In genomic region chr2:219451626-219452360, GRCh38 we compare ENCODE assay signal across 11 cellular contexts. TPM values are rescaled to one million over a fixed set of nuclear protein-coding genes. Genes with fewer than 3 reads are reported as not detected.
A peak's percentile ranks its signal among the peaks of the same experiment; 100 is the strongest.
DNase-seq lines count a peak whose midpoint lies in the region; ATAC-seq and TF ChIP-seq lines count a peak whose summit lies in the region.
"Had no signal": no experiment of that assay in that cellular context is flagged by ENCODE, and none has a peak within 500 bp of the region (broad histone marks: within the 10 kb centered on the region; RNA-seq: fewer than 3 reads in every experiment).

No MANE protein-coding gene starts in this region.

- H3K27me3 ChIP-seq in CD8-positive, alpha-beta T cell (ENCODE audit: insufficient read depth, low read length), result no peaks in the 10 kb centered on the region
- H3K27me3 ChIP-seq in SK-N-SH (ENCODE audit: insufficient read depth) (no peaks in the 10 kb centered on the region), psoas muscle (ENCODE audit: insufficient read depth in 3 of 3, low read length in 2 of 3) (no peaks in the 10 kb centered on the region)

- H3K36me3 Mint-ChIP-seq in CD8-positive, alpha-beta T cell, result no peaks in the 10 kb centered on the region
- H3K36me3 Mint-ChIP-seq in activated CD4-positive, alpha-beta T cell treated with anti-CD3 and anti-CD28 coated beads, Interleukin-2, amount 10 ng/mL, durations not matched to agents 7 days and 5 days (ENCODE audit: low read depth), result no peaks in the 10 kb centered on the region

- ATAC-seq in CD8-positive, alpha-beta T cell, result peak; percentile 53
- ATAC-seq in psoas muscle (peak; percentile 54 to 73 (median 62)), HG03342 (IDR thresholded peaks at IDR 0.05; ENCODE audit: unreplicated experiment) (no peak)
- ATAC-seq: activated T-cell treated with anti-CD3 and anti-CD28 coated beads, Interleukin-2, amount 50 U/mL, for 72 hours had no signal

- TF ChIP-seq EP300 in SK-N-SH (IDR thresholded peaks at IDR 0.05; ENCODE audit: borderline replicate concordance in 1 of 2, low read depth in 1 of 2, low read length in 1 of 2), result no peak

- intact Hi-C loops in CD8-positive, alpha-beta T cell (cut with DNase I, micrococcal nuclease), result no loop called here
- intact Hi-C loops in cardiac septum (cut with DNase I), result loop anchor here (2.0 kb wide), 2 partner anchors 17 to 47 kb away; partner anchors contain the start of gene SPEG
- intact Hi-C loops in psoas muscle (cut with DNase I), result loop anchor here in 1 of 2 donors (5.0 kb wide), 1 partner anchor 49 kb away; no protein-coding TSS in a partner anchor

- POLR2A ChIA-PET in CD8-positive, alpha-beta T cell (lab: Charles Lee), result no interaction called here
- POLR2A ChIA-PET in SK-N-SH (lab: Yijun Ruan, JAX), result no interaction called here
- POLR2A ChIA-PET in activated CD4-positive, alpha-beta T cell treated with anti-CD3 and anti-CD28 coated beads, Interleukin-2, amount 10 ng/mL, durations not matched to agents 7 days and 5 days (lab: Charles Lee), result no interaction called here

- H3K27ac ChIP-seq in CD8-positive, alpha-beta T cell (ENCODE audit: low read depth, low read length), result no peak overlapping the region
- H3K27ac ChIP-seq in SK-N-SH (ENCODE audit: low read depth in 2 of 2, low read length in 1 of 2) (peak overlapping the region; percentile 90 to 98), psoas muscle (peak overlapping the region; percentile 94)
- H3K27ac ChIP-seq: BLaER1 had no signal

- H3K4me3 Mint-ChIP-seq in CD8-positive, alpha-beta T cell, result peak overlapping the region; percentile 18
- H3K4me3 Mint-ChIP-seq in activated CD4-positive, alpha-beta T cell treated with anti-CD3 and anti-CD28 coated beads, Interleukin-2, amount 10 ng/mL, durations not matched to agents 7 days and 5 days, result no peak overlapping the region
- H3K4me3 Mint-ChIP-seq: activated T-cell treated with anti-CD3 and anti-CD28 coated beads, Interleukin-2, amount 50 U/mL, for 72 hours had no signal

- H3F3A ChIP-seq in SK-N-SH (replicated peaks; ENCODE audit: insufficient read depth), result peaks cover 20% of the 10 kb centered on the region

- no peaks in the 10 kb centered on the region for H3K9me3 ChIP-seq in CD8-positive, alpha-beta T cell (ENCODE audit: low read length)
- H3K9me3 ChIP-seq in SK-N-SH (no peaks in the 10 kb centered on the region), psoas muscle (no peaks in the 10 kb centered on the region)
- H3K9me3 ChIP-seq: BLaER1 had no signal

- no peak overlapping the region; the same call in 1 of the 2 replicates for H3K9ac ChIP-seq in SK-N-SH
- H3K9ac ChIP-seq: BLaER1 had no signal

- no peak overlapping the region for H3K4me3 ChIP-seq in CD8-positive, alpha-beta T cell (ENCODE audit: low read depth, low read length)
- H3K4me3 ChIP-seq in SK-N-SH (ENCODE audit: low read depth in 2 of 2, low read length in 1 of 2) (no peak overlapping the region), psoas muscle (peak overlapping the region; percentile 40)
- H3K4me3 ChIP-seq: BLaER1 had no signal

- H3K27ac Mint-ChIP-seq in CD8-positive, alpha-beta T cell, result no peak overlapping the region
- no peak overlapping the region for H3K27ac Mint-ChIP-seq in activated CD4-positive, alpha-beta T cell treated with anti-CD3 and anti-CD28 coated beads, Interleukin-2, amount 10 ng/mL, durations not matched to agents 7 days and 5 days
- H3K27ac Mint-ChIP-seq: activated T-cell treated with anti-CD3 and anti-CD28 coated beads, Interleukin-2, amount 50 U/mL, for 72 hours had no signal

- peaks cover 29% of the 10 kb centered on the region for H3K4me1 Mint-ChIP-seq in CD8-positive, alpha-beta T cell (ENCODE audit: low read depth)
- peaks cover 4% of the 10 kb centered on the region for H3K4me1 Mint-ChIP-seq in activated CD4-positive, alpha-beta T cell treated with anti-CD3 and anti-CD28 coated beads, Interleukin-2, amount 10 ng/mL, durations not matched to agents 7 days and 5 days

- no peaks in the 10 kb centered on the region for H3K9me2 ChIP-seq in SK-N-SH

- 0 out of 2 replicates have a peak, but pooled peaks cover 9% of the 10 kb centered on the region for H3K79me2 ChIP-seq in SK-N-SH (ENCODE audit: insufficient read depth)

- CTCF ChIA-PET in CD8-positive, alpha-beta T cell (lab: Charles Lee), result interaction anchor here (0.8 to 2.2 kb wide), 3 partner anchors 78 to 89 kb away, joined by 4 to 7 read pairs (median 7); no protein-coding TSS in a partner anchor
- CTCF ChIA-PET in SK-N-SH (lab: Yijun Ruan, JAX), result interaction anchor here (1.0 to 10.9 kb wide), 7 partner anchors 11 to 108 kb away, joined by 3 to 154 read pairs (median 11); a partner anchor contains a TSS
- CTCF ChIA-PET in activated CD4-positive, alpha-beta T cell treated with anti-CD3 and anti-CD28 coated beads, Interleukin-2, amount 10 ng/mL, durations not matched to agents 7 days and 5 days (lab: Charles Lee), result interaction anchor here (0.5 to 1.5 kb wide), 3 partner anchors 7 to 676 kb away, joined by 3 read pairs; no protein-coding TSS in a partner anchor

- H3K9me3 Mint-ChIP-seq in CD8-positive, alpha-beta T cell, result no peaks in the 10 kb centered on the region
- no peaks in the 10 kb centered on the region for H3K9me3 Mint-ChIP-seq in activated CD4-positive, alpha-beta T cell treated with anti-CD3 and anti-CD28 coated beads, Interleukin-2, amount 10 ng/mL, durations not matched to agents 7 days and 5 days
- H3K9me3 Mint-ChIP-seq: activated T-cell treated with anti-CD3 and anti-CD28 coated beads, Interleukin-2, amount 50 U/mL, for 72 hours had no signal

- no peak overlapping the region for H2AFZ ChIP-seq in SK-N-SH (ENCODE audit: low read depth)

- H3K36me3 ChIP-seq in CD8-positive, alpha-beta T cell (ENCODE audit: insufficient read depth, low read length), result no peaks in the 10 kb centered on the region
- H3K36me3 ChIP-seq in SK-N-SH (replicated peaks in 1 of 2; ENCODE audit: control insufficient read depth in 1 of 2, insufficient read depth in 2 of 2, low read length in 1 of 2) (peaks cover 29 to 47% of the 10 kb centered on the region in 2 experiments), psoas muscle (ENCODE audit: insufficient read depth in 1 of 2, low read depth in 1 of 2) (peaks cover 0 to 39% of the 10 kb centered on the region in 2 donors)

- H4K20me1 ChIP-seq in SK-N-SH (ENCODE audit: insufficient read depth), result no peaks in the 10 kb centered on the region

- peaks cover 17% of the 10 kb centered on the region for H3K27me3 Mint-ChIP-seq in CD8-positive, alpha-beta T cell (ENCODE audit: low read depth)
- peaks cover 23% of the 10 kb centered on the region for H3K27me3 Mint-ChIP-seq in activated CD4-positive, alpha-beta T cell treated with anti-CD3 and anti-CD28 coated beads, Interleukin-2, amount 10 ng/mL, durations not matched to agents 7 days and 5 days

- TF ChIP-seq RAD21 in SK-N-SH (IDR thresholded peaks at IDR 0.05; ENCODE audit: low read length), result no peak

- H3K4me2 ChIP-seq in SK-N-SH, result peak overlapping the region; percentile 72

- H3K4me1 ChIP-seq in CD8-positive, alpha-beta T cell (ENCODE audit: insufficient read depth, low read length), result peaks cover 40% of the 10 kb centered on the region
- peaks cover 29 to 35% of the 10 kb centered on the region in 2 experiments for H3K4me1 ChIP-seq in SK-N-SH (ENCODE audit: control insufficient read depth in 1 of 2, insufficient read depth in 2 of 2, low read depth in 1 of 2, low read length in 1 of 2)
- peaks cover 53% of the 10 kb centered on the region for H3K4me1 ChIP-seq in psoas muscle

- WGBS in SK-N-SH (ENCODE audit: low lambda C conversion rate), result 80% methylated on average over 13 of the region's 21 CpGs
- 28 to 38% (median 33%) methylated on average over 18 to 21 of the region's 21 CpGs for WGBS in psoas muscle, 3 donors

- no peak for DNase-seq in CD8-positive, alpha-beta T cell
- DNase-seq in SK-N-SH (no peak), cardiac septum (ENCODE audit: low spot score) (peak; percentile 86), psoas muscle (peak; percentile 83 to 92), LoVo (ENCODE audit: low spot score) (no peak), NOMO-1 (lab: John Stamatoyannopoulos, UW; ENCODE audit: unreplicated experiment in 2 of 2) (no peak)
- DNase-seq in activated CD4-positive, alpha-beta T cell treated with anti-CD3 and anti-CD28 coated beads, Interleukin-2, amount 10 ng/mL, durations not matched to agents 7 days and 5 days, result no peak
- DNase-seq: activated T-cell treated with anti-CD3 and anti-CD28 coated beads, Interleukin-2, amount 50 U/mL, for 72 hours; NCI-H146 had no signal

- TF ChIP-seq CTCF in CD8-positive, alpha-beta T cell (IDR thresholded peaks at IDR 0.05), result no peak
- TF ChIP-seq CTCF in SK-N-SH (IDR thresholded peaks at IDR 0.05) (no peak), psoas muscle (IDR thresholded peaks at IDR 0.05) (no peak)

TF ChIP-seq in SK-N-SH, 30 proteins besides CTCF, POLR2A, EP300 and RAD21:
- TF ChIP-seq NFIC (IDR thresholded peaks at IDR 0.05; ENCODE audit: borderline replicate concordance), result peak; percentile 62
- TF ChIP-seq FOXJ3 (CRISPR knock-in tag; IDR thresholded peaks at IDR 0.05), result no peak

RNA-seq across cellular contexts. Expression of gene SPEG, which starts 17.1 kb away (rescaled TPM):
- total RNA-seq in CD8-positive, alpha-beta T cell, result 10 to 100 TPM; 18.1 to 21.8 TPM
- polyA plus RNA-seq in SK-N-SH (2012; rRNA removed) (98.3 and 107 TPM in 2 replicates), psoas muscle (100 to 1,000 TPM in 2 of 3 donors, 10 to 100 TPM in 1; 34.8 to 190 (median 133) TPM)
- 27.8 and 36.3 TPM in 2 replicates for polyA plus RNA-seq in SK-N-SH (2012; cell fraction: cytosol; rRNA removed)
- 717 and 872 TPM in 2 replicates for polyA plus RNA-seq in SK-N-SH (2012; cell fraction: nucleus; rRNA removed)
- total RNA-seq in cardiac septum (199 TPM), psoas muscle (100 to 1,000 TPM; 239 to 419 (median 304) TPM)
- 1 to 10 TPM; 2.0 to 2.6 TPM for total RNA-seq in activated CD4-positive, alpha-beta T cell treated with anti-CD3 and anti-CD28 coated beads, Interleukin-2, amount 10 ng/mL, durations not matched to agents 7 days and 5 days

RNA-seq across cellular contexts. Expression of gene DES, which starts 33.6 kb away (rescaled TPM):
- not detected for total RNA-seq in CD8-positive, alpha-beta T cell
- 0.21 and 0.28 TPM in 2 replicates for polyA plus RNA-seq in SK-N-SH (2012; rRNA removed)
- 0.18 and 0.20 TPM in 2 replicates for polyA plus RNA-seq in SK-N-SH (2012; cell fraction: cytosol; rRNA removed)
- polyA plus RNA-seq in SK-N-SH (2012; cell fraction: nucleus; rRNA removed), result 0.07 and 0.26 TPM in 2 replicates
- 21,230 TPM for total RNA-seq in cardiac septum
- over 10,000 TPM; 12,653 to 14,820 (median 13,821) TPM for total RNA-seq in psoas muscle
- polyA plus RNA-seq in psoas muscle, result over 10,000 TPM in 2 of 3 donors, 1,000 to 10,000 TPM in 1; 8,143 to 13,925 (median 13,727) TPM
- total RNA-seq in activated CD4-positive, alpha-beta T cell treated with anti-CD3 and anti-CD28 coated beads, Interleukin-2, amount 10 ng/mL, durations not matched to agents 7 days and 5 days, result not detected

RNA-seq across cellular contexts. Expression of gene GMPPA, which starts 46.9 kb away (rescaled TPM):
- 10 to 100 TPM in 1 of 2 experiments, 1 to 10 TPM in 1; 9.4 to 15.0 TPM for total RNA-seq in CD8-positive, alpha-beta T cell
- polyA plus RNA-seq in SK-N-SH (2012; rRNA removed), result 61.3 and 75.1 TPM in 2 replicates
- 27.7 and 39.9 TPM in 2 replicates for polyA plus RNA-seq in SK-N-SH (2012; cell fraction: cytosol; rRNA removed)
- 157 and 170 TPM in 2 replicates for polyA plus RNA-seq in SK-N-SH (2012; cell fraction: nucleus; rRNA removed)
- total RNA-seq in cardiac septum, result 22.6 TPM
- total RNA-seq in psoas muscle, result 10 to 100 TPM; 14.4 to 23.4 (median 18.2) TPM
- polyA plus RNA-seq in psoas muscle, result 10 to 100 TPM; 20.0 to 33.8 (median 26.9) TPM
- total RNA-seq in activated CD4-positive, alpha-beta T cell treated with anti-CD3 and anti-CD28 coated beads, Interleukin-2, amount 10 ng/mL, durations not matched to agents 7 days and 5 days, result 10 to 100 TPM; 34.5 to 40.5 TPM

Comparison
In these comparisons a context has a peak if more than half of its experiments do, and no peak if none do; other contexts are left out.
1. DNase-seq: peak in cardiac septum (single experiment) and psoas muscle (2 of 2); none in CD8-positive, alpha-beta T cell (0 of 7), SK-N-SH (single experiment), LoVo (single experiment), NOMO-1 (0 of 2) and activated CD4-positive, alpha-beta T cell treated with anti-CD3 and anti-CD28 coated beads, Interleukin-2, amount 10 ng/mL, durations not matched to agents 7 days and 5 days (single experiment).
2. RNA of gene SPEG, which starts 17.1 kb away (total RNA-seq): 239 to 419 TPM in psoas muscle, 199 TPM in cardiac septum (single experiment) and 18.1 to 21.8 TPM in CD8-positive, alpha-beta T cell; 2.0 to 2.6 TPM in activated CD4-positive, alpha-beta T cell treated with anti-CD3 and anti-CD28 coated beads, Interleukin-2, amount 10 ng/mL, durations not matched to agents 7 days and 5 days; every median in the first group is over 4 times any median in the second.
3. RNA of gene DES, which starts 33.6 kb away (total RNA-seq): 21,230 TPM in cardiac septum (single experiment) and 12,653 to 14,820 TPM in psoas muscle; not detected in CD8-positive, alpha-beta T cell and not detected in activated CD4-positive, alpha-beta T cell treated with anti-CD3 and anti-CD28 coated beads, Interleukin-2, amount 10 ng/mL, durations not matched to agents 7 days and 5 days; every median in the first group is over 1,000 times any median in the second.